Comparison of ENCODE assay signal across 36 cellular contexts in genomic region chr6:85252085-85252484, GRCh38.
"Had no signal": no experiment of that assay in that cellular context is flagged by ENCODE, and none has a peak within 500 bp of the region (broad histone marks: within the 10 kb centered on the region; RNA-seq: fewer than 3 reads in every experiment).

No MANE protein-coding gene starts in this region.

- H3K27ac Mint-ChIP-seq: activated naive CD4-positive, alpha-beta T cell treated with anti-CD3 and anti-CD28 coated beads for 36 hours; activated naive CD4-positive, alpha-beta T cell treated with anti-CD3 and anti-CD28 coated beads, Interleukin-2, amount 10 ng/mL, durations not matched to agents 7 days and 5 days; activated naive CD4-positive, alpha-beta T cell treated with anti-CD3 and anti-CD28 coated beads, Interleukin-2, amount 50 U/mL, for 24 hours; activated naive CD8-positive, alpha-beta T cell; activated naive CD8-positive, alpha-beta T cell treated with anti-CD3 and anti-CD28 coated beads for 36 hours; activated naive CD8-positive, alpha-beta T cell treated with anti-CD3 and anti-CD28 coated beads, Interleukin-2, amount 10 ng/mL, durations not matched to agents 7 days and 5 days; activated naive CD8-positive, alpha-beta T cell treated with anti-CD3 and anti-CD28 coated beads, Interleukin-2, amount 50 U/mL, for 24 hours; activated T-cell treated with anti-CD3 and anti-CD28 coated beads, Interleukin-2, amount 50 U/mL, for 72 hours; activated T-helper 1 cell treated with anti-CD3 and anti-CD28 coated beads, Interleukin-12 subunit alpha, Interleukin-12 subunit beta, Interleukin-2, Interleukin-4 antibody, amounts not matched to agents 30 ng/mL and 10 ng/mL and 1 ng/mL, durations not matched to agents 14 hours and 24 hours and 36 hours; activated T-helper 17 cell treated with anti-CD3 and anti-CD28 coated beads, Interleukin-2, amount 50 U/mL, for 72 hours; activated T-helper 2 cell treated with anti-CD3 and anti-CD28 coated beads, Interferon-gamma antibody, Interleukin-2, Interleukin-4, amounts not matched to agents 10 μg/mL and 5 μg/mL and 100 μg/mL, durations not matched to agents 14 hours and 24 hours and 36 hours; brain had no signal

- H3K4me3 Mint-ChIP-seq: activated naive CD4-positive, alpha-beta T cell treated with anti-CD3 and anti-CD28 coated beads for 36 hours; activated naive CD4-positive, alpha-beta T cell treated with anti-CD3 and anti-CD28 coated beads, Interleukin-2, amount 10 ng/mL, durations not matched to agents 7 days and 5 days; activated naive CD4-positive, alpha-beta T cell treated with anti-CD3 and anti-CD28 coated beads, Interleukin-2, amount 50 U/mL, for 24 hours; activated naive CD8-positive, alpha-beta T cell; activated naive CD8-positive, alpha-beta T cell treated with anti-CD3 and anti-CD28 coated beads for 36 hours; activated naive CD8-positive, alpha-beta T cell treated with anti-CD3 and anti-CD28 coated beads, Interleukin-2, amount 10 ng/mL, durations not matched to agents 7 days and 5 days; activated naive CD8-positive, alpha-beta T cell treated with anti-CD3 and anti-CD28 coated beads, Interleukin-2, amount 50 U/mL, for 24 hours; activated T-cell treated with anti-CD3 and anti-CD28 coated beads, Interleukin-2, amount 50 U/mL, for 4 hours; activated T-cell treated with anti-CD3 and anti-CD28 coated beads, Interleukin-2, amount 50 U/mL, for 72 hours; activated T-helper 1 cell treated with anti-CD3 and anti-CD28 coated beads, Interleukin-12 subunit alpha, Interleukin-12 subunit beta, Interleukin-2, Interleukin-4 antibody, amounts not matched to agents 30 ng/mL and 10 ng/mL and 1 ng/mL, durations not matched to agents 14 hours and 24 hours and 36 hours; activated T-helper 17 cell treated with anti-CD3 and anti-CD28 coated beads, Interleukin-2, amount 50 U/mL, for 72 hours; brain; central memory CD8-positive, alpha-beta T cell had no signal

- ATAC-seq: activated naive CD4-positive, alpha-beta T cell treated with anti-CD3 and anti-CD28 coated beads, Interleukin-2, amount 50 U/mL, for 72 hours; activated naive CD8-positive, alpha-beta T cell treated with anti-CD3 and anti-CD28 coated beads, Interleukin-2, amount 50 U/mL, for 24 hours; activated T-cell treated with anti-CD3 and anti-CD28 coated beads, Interleukin-2, amount 50 U/mL, for 4 hours; activated T-cell treated with anti-CD3 and anti-CD28 coated beads, Interleukin-2, amount 50 U/mL, for 72 hours; activated T-helper 17 cell treated with anti-CD3 and anti-CD28 coated beads, Interleukin-2, amount 50 U/mL, for 72 hours; body of pancreas had no signal

- H3K9me3 Mint-ChIP-seq: activated naive CD4-positive, alpha-beta T cell treated with anti-CD3 and anti-CD28 coated beads, Interleukin-2, amount 50 U/mL, for 24 hours; activated naive CD8-positive, alpha-beta T cell treated with anti-CD3 and anti-CD28 coated beads, Interleukin-2, amount 10 ng/mL, durations not matched to agents 7 days and 5 days; activated T-helper 2 cell treated with anti-CD3 and anti-CD28 coated beads, Interferon-gamma antibody, Interleukin-2, Interleukin-4, amounts not matched to agents 10 μg/mL and 5 μg/mL and 100 μg/mL, durations not matched to agents 14 hours and 24 hours and 36 hours had no signal

- H3K9me3 ChIP-seq: adrenal gland, body of pancreas had no signal

- H3K4me1 Mint-ChIP-seq: activated naive CD4-positive, alpha-beta T cell treated with anti-CD3 and anti-CD28 coated beads, Interleukin-2, amount 10 ng/mL, durations not matched to agents 7 days and 5 days; activated naive CD4-positive, alpha-beta T cell treated with anti-CD3 and anti-CD28 coated beads, Interleukin-2, amount 50 U/mL, for 24 hours; activated naive CD8-positive, alpha-beta T cell treated with anti-CD3 and anti-CD28 coated beads for 36 hours; activated naive CD8-positive, alpha-beta T cell treated with anti-CD3 and anti-CD28 coated beads, Interleukin-2, amount 10 ng/mL, durations not matched to agents 7 days and 5 days; activated naive CD8-positive, alpha-beta T cell treated with anti-CD3 and anti-CD28 coated beads, Interleukin-2, amount 50 U/mL, for 24 hours; activated T-helper 17 cell treated with anti-CD3 and anti-CD28 coated beads, Interleukin-2, amount 50 U/mL, for 72 hours; brain; central memory CD8-positive, alpha-beta T cell had no signal

- H3K4me3 ChIP-seq: adrenal gland, ascending aorta, body of pancreas, breast epithelium, cardiac muscle cell had no signal

- H3K27ac ChIP-seq: adrenal gland, ascending aorta, body of pancreas, brain microvascular endothelial cell, cardiac muscle cell had no signal

- DNase-seq: activated effector memory CD4-positive, alpha-beta T cell treated with anti-CD3 and anti-CD28 coated beads, Interleukin-2, amount 50 U/mL, for 16 hours; activated effector memory CD4-positive, alpha-beta T cell treated with Interleukin-2 at 50 U/mL for 16 hours; activated gamma-delta T cell; activated gamma-delta T cell treated with Interleukin-2 at 50 U/mL for 16 hours; activated naive CD4-positive, alpha-beta T cell; activated naive CD4-positive, alpha-beta T cell treated with anti-CD3 and anti-CD28 coated beads for 36 hours; activated naive CD4-positive, alpha-beta T cell treated with anti-CD3 and anti-CD28 coated beads, Interleukin-2, amount 10 ng/mL, durations not matched to agents 7 days and 5 days; activated naive CD4-positive, alpha-beta T cell treated with anti-CD3 and anti-CD28 coated beads, Interleukin-2, amount 50 U/mL, for 16 hours; activated naive CD4-positive, alpha-beta T cell treated with Interleukin-2 at 50 U/mL for 16 hours; activated naive CD8-positive, alpha-beta T cell treated with anti-CD3 and anti-CD28 coated beads for 36 hours; activated naive CD8-positive, alpha-beta T cell treated with anti-CD3 and anti-CD28 coated beads, Interleukin-2, amount 10 ng/mL, durations not matched to agents 7 days and 5 days; activated naive CD8-positive, alpha-beta T cell treated with anti-CD3 and anti-CD28 coated beads, Interleukin-2, amount 50 U/mL, for 24 hours; activated T-cell treated with anti-CD3 and anti-CD28 coated beads, Interleukin-2, amount 50 U/mL, for 4 hours; activated T-cell treated with anti-CD3 and anti-CD28 coated beads, Interleukin-2, amount 50 U/mL, for 48 hours; activated T-cell treated with anti-CD3 and anti-CD28 coated beads, Interleukin-2, amount 50 U/mL, for 72 hours; adrenal gland; amniotic stem cell; amygdala; anterior cingulate cortex; aorta; body of pancreas; brain microvascular endothelial cell; caudate nucleus; central memory CD4-positive, alpha-beta T cell; cerebellar nuclear complex had no signal

- H3K27me3 ChIP-seq: adrenal gland, ascending aorta, body of pancreas, brain microvascular endothelial cell, breast epithelium, cardiac muscle cell had no signal

- H3K4me1 ChIP-seq: adrenal gland, ascending aorta, body of pancreas, breast epithelium had no signal

- H3K27me3 Mint-ChIP-seq: activated naive CD4-positive, alpha-beta T cell treated with anti-CD3 and anti-CD28 coated beads, Interleukin-2, amount 10 ng/mL, durations not matched to agents 7 days and 5 days; activated naive CD8-positive, alpha-beta T cell treated with anti-CD3 and anti-CD28 coated beads, Interleukin-2, amount 10 ng/mL, durations not matched to agents 7 days and 5 days had no signal

- H3K36me3 Mint-ChIP-seq: activated naive CD4-positive, alpha-beta T cell treated with anti-CD3 and anti-CD28 coated beads, Interleukin-2, amount 10 ng/mL, durations not matched to agents 7 days and 5 days; activated naive CD4-positive, alpha-beta T cell treated with anti-CD3 and anti-CD28 coated beads, Interleukin-2, amount 50 U/mL, for 24 hours; activated naive CD8-positive, alpha-beta T cell treated with anti-CD3 and anti-CD28 coated beads for 36 hours; activated naive CD8-positive, alpha-beta T cell treated with anti-CD3 and anti-CD28 coated beads, Interleukin-2, amount 10 ng/mL, durations not matched to agents 7 days and 5 days; brain had no signal

- H3K36me3 ChIP-seq: adrenal gland, ascending aorta, brain microvascular endothelial cell, breast epithelium, cardiac muscle cell had no signal
